20 cellular contexts compared by ENCODE assay signal in the genomic region with DNA sequence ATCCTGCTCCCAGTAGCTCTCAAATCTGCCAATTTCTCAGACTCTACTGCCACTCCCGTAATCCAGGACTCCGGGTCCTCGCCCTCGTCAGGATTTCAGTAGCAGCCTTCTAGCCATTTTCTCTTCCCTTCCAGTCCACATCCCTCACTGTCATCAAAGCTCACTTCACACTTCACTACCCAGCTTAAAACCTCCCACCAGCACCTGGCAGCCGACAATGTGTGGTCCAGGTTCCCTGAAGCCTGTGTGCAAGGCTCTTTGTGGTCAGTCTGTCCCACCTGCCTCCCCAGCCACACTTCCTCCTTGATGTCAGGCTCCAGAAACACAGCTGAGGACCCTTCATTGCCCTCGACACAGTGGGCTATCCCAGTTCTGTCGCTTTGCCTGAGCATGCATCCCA.
"Had no signal": no experiment of that assay in that cellular context is flagged by ENCODE, and none has a peak within 500 bp of the region (broad histone marks: within the 10 kb centered on the region; RNA-seq: fewer than 3 reads in every experiment).

No MANE protein-coding gene starts in this region.

- H3K4me1 Mint-ChIP-seq: memory B cell had no signal

- DNase-seq: activated B cell treated with CpG ODN at 0.5 μM for 24 hours; activated CD4-positive, alpha-beta T cell treated with anti-CD3 and anti-CD28 coated beads for 4 hours; activated CD8-positive, alpha-beta T cell treated with anti-CD3 and anti-CD28 coated beads for 36 hours; activated naive CD4-positive, alpha-beta T cell treated with Interleukin-2 at 50 U/mL for 16 hours; activated T-cell treated with anti-CD3 and anti-CD28 coated beads, Interleukin-2, amount 50 U/mL, for 1 hour; body of pancreas; caudate nucleus; foreskin melanocyte; heart left ventricle; mucosa of descending colon; naive B cell; spleen; stimulated activated CD4-positive, alpha-beta T cell treated with anti-CD3 and anti-CD28 coated beads, Interleukin-4, amount 100 ng/mL, for 4 hours; testis; upper lobe of left lung had no signal

- H3K27ac ChIP-seq: body of pancreas, testis had no signal

- H3K4me1 ChIP-seq: body of pancreas had no signal

- H3K4me3 ChIP-seq: body of pancreas, heart left ventricle, mucosa of descending colon, spleen, testis, upper lobe of left lung had no signal

- H3K36me3 Mint-ChIP-seq: memory B cell; naive B cell; stimulated activated memory B cell treated with anti-CD40 and anti-IgM and Interleukin-4, amounts not matched to agents 10 μg/mL and 1 μg/mL and 100 μg/mL, for 72 hours had no signal

- H3K27ac Mint-ChIP-seq: activated B cell treated with CpG ODN at 0.5 μM for 24 hours; activated CD8-positive, alpha-beta T cell treated with anti-CD3 and anti-CD28 coated beads for 36 hours; activated T-helper 2 cell treated with anti-CD3 and anti-CD28 coated beads, Interferon-gamma antibody, Interleukin-2, Interleukin-4, amounts not matched to agents 10 μg/mL and 5 μg/mL and 100 μg/mL, durations not matched to agents 14 hours and 24 hours and 36 hours; memory B cell; stimulated activated memory B cell treated with anti-CD40 and anti-IgM and Interleukin-4, amounts not matched to agents 10 μg/mL and 1 μg/mL and 100 μg/mL, for 72 hours; T-helper 2 cell treated with Interferon-gamma antibody and Interleukin-4, amounts not matched to agents 5 μg/mL and 100 μg/mL, for 36 hours had no signal

- ATAC-seq: activated CD8-positive, alpha-beta T cell treated with anti-CD3 and anti-CD28 coated beads for 36 hours; body of pancreas; mucosa of descending colon; stimulated activated memory B cell treated with anti-CD40 and anti-IgM and Interleukin-4, amounts not matched to agents 10 μg/mL and 1 μg/mL and 100 μg/mL, for 72 hours had no signal

- H3K4me3 Mint-ChIP-seq: activated B cell treated with CpG ODN at 0.5 μM for 24 hours; activated CD8-positive, alpha-beta T cell treated with anti-CD3 and anti-CD28 coated beads for 36 hours; memory B cell; naive B cell; stimulated activated memory B cell treated with anti-CD40 and anti-IgM and Interleukin-4, amounts not matched to agents 10 μg/mL and 1 μg/mL and 100 μg/mL, for 72 hours; T-helper 2 cell treated with Interferon-gamma antibody and Interleukin-4, amounts not matched to agents 5 μg/mL and 100 μg/mL, for 36 hours had no signal

- H3K27me3 ChIP-seq: body of pancreas, heart left ventricle, spleen, testis, upper lobe of left lung had no signal

- H3K36me3 ChIP-seq: heart left ventricle, spleen, upper lobe of left lung had no signal

- FAIRE-seq: TTC549 had no signal

- H3K9me3 Mint-ChIP-seq: activated B cell treated with CpG ODN at 0.5 μM for 24 hours; activated CD8-positive, alpha-beta T cell treated with anti-CD3 and anti-CD28 coated beads for 36 hours; activated T-helper 2 cell treated with anti-CD3 and anti-CD28 coated beads, Interferon-gamma antibody, Interleukin-2, Interleukin-4, amounts not matched to agents 10 μg/mL and 5 μg/mL and 100 μg/mL, durations not matched to agents 14 hours and 24 hours and 36 hours; memory B cell; naive B cell; stimulated activated memory B cell treated with anti-CD40 and anti-IgM and Interleukin-4, amounts not matched to agents 10 μg/mL and 1 μg/mL and 100 μg/mL, for 72 hours; T-helper 2 cell treated with Interferon-gamma antibody and Interleukin-4, amounts not matched to agents 5 μg/mL and 100 μg/mL, for 36 hours had no signal

- H3K9me3 ChIP-seq: body of pancreas, heart left ventricle, mucosa of descending colon, spleen, testis, upper lobe of left lung had no signal
